8 cellular contexts compared by ENCODE assay signal in genomic region chr14:89185919-89186849, GRCh38.
DNase-seq lines count a peak whose midpoint lies in the region; ATAC-seq and TF ChIP-seq lines count a peak whose summit lies in the region.

No MANE protein-coding gene starts in this region.

- H3K27me3 ChIP-seq in gastroesophageal sphincter: no peaks in the 10 kb centered on the region
- no peaks in the 10 kb centered on the region for H3K27me3 ChIP-seq in stomach

- H3K4me1 ChIP-seq in gastroesophageal sphincter (peaks cover 0 to 32% (median 18%) of the 10 kb centered on the region in 3 donors), stomach (peaks cover 0 to 27% (median 13%) of the 10 kb centered on the region in 4 donors)

- peak overlapping the region; percentile 49 to 91 for H3K27ac Mint-ChIP-seq in stimulated activated naive CD8-positive, alpha-beta T cell treated with anti-CD3 and anti-CD28 coated beads, Interleukin-15, amount 100 ng/mL, for 72 hours

- DNase-seq in NCI-H2196 (lab: John Stamatoyannopoulos, UW; ENCODE audit: unreplicated experiment): peak; percentile 11
- no peak for DNase-seq in NCI-H2196 treated with DMSO at 0.1 percent for 48 hours (lab: John Stamatoyannopoulos, UW; ENCODE audit: unreplicated experiment)
- DNase-seq in stimulated activated naive CD8-positive, alpha-beta T cell treated with anti-CD3 and anti-CD28 coated beads, Interleukin-15, amount 100 ng/mL, for 72 hours: no peak
- no peak for DNase-seq in stomach
- no peak for DNase-seq in UCSD-AML1 (lab: John Stamatoyannopoulos, UW; ENCODE audit: unreplicated experiment)

- WGBS in gastroesophageal sphincter (ENCODE audit: low coverage in 1 of 2), 2 donors: 71 to 73% methylated on average over 9 to 11 of the region's 13 CpGs
- WGBS in stomach, 5 donors: 70 to 85% (median 79%) methylated on average over 13 of the region's 13 CpGs

- TF ChIP-seq CTCF in gastroesophageal sphincter (IDR thresholded peaks at IDR 0.05) (no peak), stomach (IDR thresholded peaks at IDR 0.05) (no peak)

- no peak for TF ChIP-seq POLR2A in gastroesophageal sphincter (IDR thresholded peaks at IDR 0.05)
- TF ChIP-seq POLR2A in stomach (IDR thresholded peaks at IDR 0.05): no peak

- H3K9me3 Mint-ChIP-seq in stimulated activated naive CD8-positive, alpha-beta T cell treated with anti-CD3 and anti-CD28 coated beads, Interleukin-15, amount 100 ng/mL, for 72 hours: no peaks in the 10 kb centered on the region

- H3K9me3 ChIP-seq in gastroesophageal sphincter: no peaks in the 10 kb centered on the region
- no peaks in the 10 kb centered on the region for H3K9me3 ChIP-seq in stomach

- TF ChIP-seq EP300 in gastroesophageal sphincter (IDR thresholded peaks at IDR 0.05): no peak
- TF ChIP-seq EP300 in stomach (IDR thresholded peaks at IDR 0.05): no peak

- H3K36me3 ChIP-seq in gastroesophageal sphincter: peaks cover 0 to 33% of the 10 kb centered on the region in 2 donors
- peaks cover 5 to 40% (median 27%) of the 10 kb centered on the region in 4 donors for H3K36me3 ChIP-seq in stomach

- intact Hi-C loops in stomach (cut with DNase I; ENCODE audit: low total_unique reads): no loop called here

- H3K27me3 Mint-ChIP-seq in stimulated activated naive CD8-positive, alpha-beta T cell treated with anti-CD3 and anti-CD28 coated beads, Interleukin-15, amount 100 ng/mL, for 72 hours: no peaks in the 10 kb centered on the region

- no peak overlapping the region for H3K27ac ChIP-seq in gastroesophageal sphincter
- peak overlapping the region in 2 of 5 donors; percentile 12 to 21 for H3K27ac ChIP-seq in stomach

- ATAC-seq in SK-N-SH treated with all-trans-retinoic acid at 6 μM for 48 hours: peak; percentile 53; the same call in 2 of the 3 replicates
- ATAC-seq in gastroesophageal sphincter: peak; percentile 32
- no peak for ATAC-seq in stimulated activated naive CD8-positive, alpha-beta T cell treated with anti-CD3 and anti-CD28 coated beads, Interleukin-15, amount 100 ng/mL, for 72 hours
- ATAC-seq in HG02884 (IDR thresholded peaks at IDR 0.05; ENCODE audit: unreplicated experiment): no peak

- H3K4me3 ChIP-seq in gastroesophageal sphincter (no peak overlapping the region), stomach (no peak overlapping the region)

- H3K4me1 Mint-ChIP-seq in stimulated activated naive CD8-positive, alpha-beta T cell treated with anti-CD3 and anti-CD28 coated beads, Interleukin-15, amount 100 ng/mL, for 72 hours: peaks cover 19% of the 10 kb centered on the region

- H3K4me3 Mint-ChIP-seq in stimulated activated naive CD8-positive, alpha-beta T cell treated with anti-CD3 and anti-CD28 coated beads, Interleukin-15, amount 100 ng/mL, for 72 hours: no peak overlapping the region

TF ChIP-seq in SK-N-SH treated with all-trans-retinoic acid at 6 μM for 48 hours, 23 proteins besides CTCF, POLR2A, EP300 and RAD21:
- TF ChIP-seq PATZ1 (CRISPR knock-in tag; IDR thresholded peaks at IDR 0.05; ENCODE audit: borderline replicate concordance) (no peak), POU6F1 (CRISPR knock-in tag; IDR thresholded peaks at IDR 0.05; ENCODE audit: borderline replicate concordance, low read depth) (no peak), PPARA (CRISPR knock-in tag; IDR thresholded peaks at IDR 0.05; ENCODE audit: borderline replicate concordance) (no peak)

Comparison
In these comparisons a context has a peak if more than half of its experiments do, and no peak if none do; other contexts are left out.
1. ATAC-seq: peak in SK-N-SH treated with all-trans-retinoic acid at 6 μM for 48 hours (single experiment) and gastroesophageal sphincter (single experiment); none in stimulated activated naive CD8-positive, alpha-beta T cell treated with anti-CD3 and anti-CD28 coated beads, Interleukin-15, amount 100 ng/mL, for 72 hours (single experiment) and HG02884 (single experiment).